Comparison of ENCODE assay signal across 9 cellular contexts in genomic region chr12:64256166-64256800, GRCh38. TPM values are rescaled to one million over a fixed set of nuclear protein-coding genes. Genes with fewer than 3 reads are reported as not detected.
A peak's percentile ranks its signal among the peaks of the same experiment; 100 is the strongest.
DNase-seq lines count a peak whose midpoint lies in the region; ATAC-seq and TF ChIP-seq lines count a peak whose summit lies in the region.
"Had no signal": no experiment of that assay in that cellular context is flagged by ENCODE, and none has a peak within 500 bp of the region (broad histone marks: within the 10 kb centered on the region; RNA-seq: fewer than 3 reads in every experiment).

No MANE protein-coding gene starts in this region.

- H3K4me3 Mint-ChIP-seq in T-helper 17 cell: no peak overlapping the region
- H3K4me3 Mint-ChIP-seq: dendritic cell treated with granulocyte-macrophage colony-stimulating factor and Interleukin-4, amounts not matched to agents 40 ng/mL and 50 ng/mL, for 4 days had no signal

- peaks cover 6% of the 10 kb centered on the region for H3K27me3 Mint-ChIP-seq in T-helper 17 cell
- H3K27me3 Mint-ChIP-seq: dendritic cell treated with granulocyte-macrophage colony-stimulating factor and Interleukin-4, amounts not matched to agents 40 ng/mL and 50 ng/mL, for 4 days had no signal

- no peak overlapping the region for H3K27ac Mint-ChIP-seq in T-helper 17 cell
- H3K27ac Mint-ChIP-seq: dendritic cell treated with granulocyte-macrophage colony-stimulating factor and Interleukin-4, amounts not matched to agents 40 ng/mL and 50 ng/mL, for 4 days had no signal

- no peak overlapping the region for H3K4me3 ChIP-seq in astrocyte of the cerebellum (ENCODE audit: low read depth, low read length)

- TF ChIP-seq CTCF in GM20000 (IDR thresholded peaks at IDR 0.05; ENCODE audit: extremely low read depth, missing control alignments) (no peak), astrocyte of the cerebellum (IDR thresholded peaks at IDR 0.05; ENCODE audit: low read depth, low read length, missing control alignments) (peak; percentile 39)

- H3K4me1 Mint-ChIP-seq in T-helper 17 cell: peaks cover 2% of the 10 kb centered on the region

- no peaks in the 10 kb centered on the region for H3K9me3 ChIP-seq in T-helper 17 cell (ENCODE audit: control insufficient read depth, low read length, poor library complexity, severe bottlenecking)

- ATAC-seq in GM21526 (IDR thresholded peaks at IDR 0.05; ENCODE audit: low FRiP score, unreplicated experiment) (no peak), T-helper 17 cell (no peak)

- in situ Hi-C loops in astrocyte of the cerebellum (cut with HindIII; ENCODE audit: low sequenced_read_pairs): no loop called here

- H3K36me3 Mint-ChIP-seq in T-helper 17 cell (ENCODE audit: low read depth): no peaks in the 10 kb centered on the region

- DNase-seq in AG08396 (ENCODE audit: low spot score) (peak; percentile 14), GM20000 (ENCODE audit: low spot score) (peak; percentile 13), NCI-H2196 (lab: John Stamatoyannopoulos, UW; ENCODE audit: unreplicated experiment) (peak; percentile 80), astrocyte of the cerebellum (ENCODE audit: low read depth) (peak; percentile 66), iPS-NIHi11 (ENCODE audit: low spot score) (peak; percentile 40), stromal cell of bone marrow (ENCODE audit: low read depth) (peak; percentile 39), T-helper 17 cell (no peak)

RNA-seq across cellular contexts. Expression of gene KICS2, which starts 34.2 kb away (rescaled TPM):
- 10 to 100 TPM; 18.0 to 19.7 TPM for total RNA-seq in T-helper 17 cell

Comparison
In these comparisons a context has a peak if more than half of its experiments do, and no peak if none do; other contexts are left out.
1. DNase-seq: peak in AG08396 (single experiment), GM20000 (single experiment), NCI-H2196 (single experiment), astrocyte of the cerebellum (single experiment), iPS-NIHi11 (single experiment) and stromal cell of bone marrow (single experiment); none in T-helper 17 cell (0 of 3).